Comparison of ENCODE assay signal across 10 cellular contexts in the genomic region with DNA sequence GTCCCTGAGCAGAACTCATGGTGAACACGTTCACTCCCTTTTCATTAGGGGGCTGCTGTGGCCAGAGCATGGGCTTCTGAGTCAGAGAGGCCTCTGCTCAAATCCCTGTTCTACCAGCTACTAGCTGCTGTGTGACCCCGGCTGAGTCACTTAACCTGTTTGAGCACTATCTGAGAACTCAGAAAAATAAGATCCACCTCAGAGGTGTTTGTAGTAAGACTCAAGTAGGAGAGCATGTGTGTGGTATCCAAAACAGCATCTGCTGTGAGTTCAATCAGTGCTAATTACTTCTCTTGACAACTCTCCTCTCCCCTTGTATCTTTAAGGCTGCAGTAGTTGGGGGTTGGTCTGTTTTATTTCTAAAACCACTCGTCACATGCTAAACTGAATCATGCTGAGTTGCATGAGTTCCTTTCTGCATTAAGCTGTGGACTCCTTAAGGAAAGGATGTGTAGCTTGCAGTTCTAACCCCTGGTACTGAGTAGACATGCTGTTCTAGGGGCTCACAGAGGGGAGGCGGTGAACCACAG. TPM values are rescaled to one million over a fixed set of nuclear protein-coding genes. Genes with fewer than 3 reads are reported as not detected.
A peak's percentile ranks its signal among the peaks of the same experiment; 100 is the strongest.
DNase-seq lines count a peak whose midpoint lies in the region; ATAC-seq and TF ChIP-seq lines count a peak whose summit lies in the region.
"Had no signal": no experiment of that assay in that cellular context is flagged by ENCODE, and none has a peak within 500 bp of the region (broad histone marks: within the 10 kb centered on the region; RNA-seq: fewer than 3 reads in every experiment).

No MANE protein-coding gene starts in this region.

- peak; percentile 88 for ATAC-seq in RWPE2 (ENCODE audit: low read depth)
- ATAC-seq: heart left ventricle, natural killer cell had no signal

- H3K4me1 ChIP-seq in RWPE2 (ENCODE audit: insufficient read depth, poor library complexity, severe bottlenecking) (peaks cover 39% of the 10 kb centered on the region), esophagus squamous epithelium (peaks cover 16 to 56% (median 19%) of the 10 kb centered on the region in 3 donors), smooth muscle cell (ENCODE audit: low read depth) (no peaks in the 10 kb centered on the region)

- no peaks in the 10 kb centered on the region for H3K36me3 ChIP-seq in RWPE2 (ENCODE audit: low read depth)
- no peaks in the 10 kb centered on the region for H3K36me3 ChIP-seq in esophagus squamous epithelium
- H3K36me3 ChIP-seq in smooth muscle cell (ENCODE audit: low read depth) = no peaks in the 10 kb centered on the region
- H3K36me3 ChIP-seq: heart left ventricle had no signal

- peak overlapping the region; percentile 48 for H3K4me2 ChIP-seq in smooth muscle cell

- DNase-seq in HCEC 1CT = peak; percentile 94
- peak; percentile 76 for DNase-seq in RWPE2 (ENCODE audit: low spot score)
- DNase-seq in esophagus squamous epithelium (lab: John Stamatoyannopoulos, UW) = no peak
- no peak for DNase-seq in smooth muscle cell (lab: John Stamatoyannopoulos, UW; ENCODE audit: unreplicated experiment)
- no peak for DNase-seq in D341Med (ENCODE audit: low spot score)
- no peak for DNase-seq in NCI-H526 treated with DMSO at 0.1 percent for 48 hours (lab: John Stamatoyannopoulos, UW)
- DNase-seq in COLO829 (ENCODE audit: low spot score) = no peak
- DNase-seq: activated CD4-positive, alpha-beta T cell treated with anti-CD3 and anti-CD28 coated beads, Interleukin-2, amount 10 ng/mL, durations not matched to agents 7 days and 5 days; heart left ventricle; natural killer cell had no signal

- no peak overlapping the region for H2AFZ ChIP-seq in smooth muscle cell (ENCODE audit: low read depth)

- H4K20me1 ChIP-seq in smooth muscle cell (ENCODE audit: low read depth) = no peaks in the 10 kb centered on the region

- no peak for TF ChIP-seq POLR2A in esophagus squamous epithelium (IDR thresholded peaks at IDR 0.05)

- H3K9me3 ChIP-seq in RWPE2 (ENCODE audit: severe bottlenecking) (peaks cover 14% of the 10 kb centered on the region), esophagus squamous epithelium (peaks cover 0 to 14% (median 0%) of the 10 kb centered on the region in 3 donors), smooth muscle cell (replicated peaks; ENCODE audit: low read depth) (peaks cover 9% of the 10 kb centered on the region)

- H3K27me3 ChIP-seq in RWPE2 (ENCODE audit: insufficient read depth, poor library complexity, severe bottlenecking) = no peaks in the 10 kb centered on the region
- H3K27me3 ChIP-seq in esophagus squamous epithelium = no peaks in the 10 kb centered on the region
- H3K27me3 ChIP-seq in smooth muscle cell (ENCODE audit: low read depth) = no peaks in the 10 kb centered on the region
- H3K27me3 ChIP-seq: heart left ventricle had no signal

- no peak overlapping the region for H3K9ac ChIP-seq in smooth muscle cell (ENCODE audit: low read depth)

- WGBS in esophagus squamous epithelium, 2 donors = 61% methylated on average over 4 of the region's 4 CpGs
- WGBS in smooth muscle cell (ENCODE audit: low lambda C conversion rate) = 25% methylated on average over 4 of the region's 4 CpGs

- intact Hi-C loops in esophagus squamous epithelium (cut with DNase I) = no loop called here

- H3K4me3 ChIP-seq in RWPE2 (ENCODE audit: severe bottlenecking) (no peak overlapping the region), esophagus squamous epithelium (no peak overlapping the region), smooth muscle cell (no peak overlapping the region)
- H3K4me3 ChIP-seq: heart left ventricle had no signal

- peak overlapping the region; percentile 87 for H3K27ac ChIP-seq in RWPE2 (ENCODE audit: poor library complexity, severe bottlenecking)
- H3K27ac ChIP-seq in esophagus squamous epithelium = peak overlapping the region in 3 of 4 donors; percentile 58 to 81 (median 70)
- peak overlapping the region; percentile 54 for H3K27ac ChIP-seq in smooth muscle cell (ENCODE audit: low read depth)

- no peaks in the 10 kb centered on the region for H3K79me2 ChIP-seq in smooth muscle cell (ENCODE audit: low read depth)

- TF ChIP-seq CTCF in RWPE2 (IDR thresholded peaks at IDR 0.05; ENCODE audit: poor library complexity, severe bottlenecking) (no peak), esophagus squamous epithelium (IDR thresholded peaks at IDR 0.05) (no peak), smooth muscle cell (IDR thresholded peaks at IDR 0.05; ENCODE audit: borderline replicate concordance, insufficient read depth, poor library complexity, severe bottlenecking) (no peak)

- no peaks in the 10 kb centered on the region for H3F3A ChIP-seq in smooth muscle cell (ENCODE audit: low read depth)

RNA-seq across cellular contexts. Expression of gene JUN, which starts 39.7 kb away (rescaled TPM):
- total RNA-seq in esophagus squamous epithelium (100 to 1,000 TPM in 1 of 4 donors, 10 to 100 TPM in 3; 48.5 to 128 (median 66.1) TPM), smooth muscle cell (286 and 297 TPM in 2 replicates)
- polyA plus RNA-seq in smooth muscle cell = 200 and 253 TPM in 2 replicates

Comparison
In these comparisons a context has a peak if more than half of its experiments do, and no peak if none do; other contexts are left out.
1. DNase-seq: peak in HCEC 1CT (single experiment) and RWPE2 (single experiment); none in esophagus squamous epithelium (single experiment), smooth muscle cell (single experiment), D341Med (single experiment), NCI-H526 treated with DMSO at 0.1 percent for 48 hours (single experiment) and COLO829 (single experiment).
2. Peak in every context shown above with its lines, with median percentiles within 50 percentile points of each other: H3K27ac ChIP-seq.